Comparison of ENCODE assay signal across 8 cellular contexts in the genomic region with DNA sequence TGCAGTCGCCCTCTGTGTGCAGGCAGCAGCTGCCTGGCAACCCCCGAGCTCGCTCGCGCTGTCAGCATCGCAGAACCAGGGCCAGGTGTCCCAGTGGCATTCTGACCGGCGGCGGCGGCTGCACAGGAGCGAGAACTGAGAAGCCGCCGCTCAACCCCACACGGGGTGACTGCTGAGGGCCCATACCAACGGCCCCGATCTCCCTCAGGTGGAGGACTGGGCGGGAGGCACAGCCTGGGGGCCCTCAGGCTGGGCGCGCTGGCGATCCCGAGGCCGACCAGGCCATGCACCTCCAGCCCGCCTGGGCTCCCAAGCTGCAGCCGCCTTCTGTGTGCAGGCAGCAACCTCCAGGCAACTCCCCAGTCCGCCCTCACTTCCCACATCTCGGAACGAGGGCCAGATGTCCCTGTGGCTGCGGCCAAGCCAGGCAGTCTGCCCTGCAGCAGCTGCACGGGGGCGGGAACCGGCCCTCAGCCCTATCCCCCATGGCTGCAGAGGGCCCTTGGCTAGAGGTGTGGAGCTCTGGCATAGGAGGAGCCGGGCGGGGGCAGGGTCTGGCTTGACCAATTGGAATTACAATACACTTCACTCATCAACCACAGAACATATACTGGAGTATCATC.
DNase-seq lines count a peak whose midpoint lies in the region; ATAC-seq and TF ChIP-seq lines count a peak whose summit lies in the region.
"Not testable (repeated sequence)": the region's sequence is repeated elsewhere in the genome, so short reads cannot be mapped to it uniquely, and the experiment has no call there.

No MANE protein-coding gene starts in this region.

- ATAC-seq in GM18498 (IDR thresholded peaks at IDR 0.05; ENCODE audit: unreplicated experiment) (peak; percentile 42), GM19043 (IDR thresholded peaks at IDR 0.05; ENCODE audit: low read depth, unreplicated experiment) (peak; percentile 21), GM21529 (IDR thresholded peaks at IDR 0.05; ENCODE audit: unreplicated experiment) (peak; percentile 35), HG02763 (IDR thresholded peaks at IDR 0.05; ENCODE audit: unreplicated experiment) (peak; percentile 48), HG03159 (IDR thresholded peaks at IDR 0.05; ENCODE audit: unreplicated experiment) (peak; percentile 35)
- ATAC-seq in activated naive CD8-positive, alpha-beta T cell treated with anti-CD3 and anti-CD28 coated beads, Interleukin-2, amount 10 ng/mL, durations not matched to agents 7 days and 5 days (ENCODE audit: low read depth), result peak; percentile 46

- not testable (repeated sequence) for H3K9me3 Mint-ChIP-seq in activated naive CD8-positive, alpha-beta T cell treated with anti-CD3 and anti-CD28 coated beads, Interleukin-2, amount 10 ng/mL, durations not matched to agents 7 days and 5 days

- not testable (repeated sequence) for H3K36me3 ChIP-seq in osteoblast (ENCODE audit: insufficient read depth, low read length)

- DNase-seq in SK-N-DZ (ENCODE audit: low spot score) (peak; percentile 35), osteoblast (ENCODE audit: insufficient read length, low spot score, missing footprints) (peak; percentile 3)
- not testable (repeated sequence) for DNase-seq in activated naive CD8-positive, alpha-beta T cell treated with anti-CD3 and anti-CD28 coated beads, Interleukin-2, amount 10 ng/mL, durations not matched to agents 7 days and 5 days

- not testable (repeated sequence) for H3K4me1 Mint-ChIP-seq in activated naive CD8-positive, alpha-beta T cell treated with anti-CD3 and anti-CD28 coated beads, Interleukin-2, amount 10 ng/mL, durations not matched to agents 7 days and 5 days

- POLR2A ChIA-PET in activated naive CD8-positive, alpha-beta T cell treated with anti-CD3 and anti-CD28 coated beads, Interleukin-2, amount 10 ng/mL, durations not matched to agents 7 days and 5 days (lab: Charles Lee), result not testable (repeated sequence)

- not testable (repeated sequence) for H3K27ac ChIP-seq in osteoblast (ENCODE audit: low read depth, low read length)

- not testable (repeated sequence) for H3K27me3 ChIP-seq in osteoblast (ENCODE audit: insufficient read depth, low read length)

- not testable (repeated sequence) for H4K20me1 ChIP-seq in osteoblast (ENCODE audit: insufficient read depth, low read length)

- H3K9me3 ChIP-seq in osteoblast (ENCODE audit: low read depth, low read length), result not testable (repeated sequence)

- not testable (repeated sequence) for H3K36me3 Mint-ChIP-seq in activated naive CD8-positive, alpha-beta T cell treated with anti-CD3 and anti-CD28 coated beads, Interleukin-2, amount 10 ng/mL, durations not matched to agents 7 days and 5 days

- not testable (repeated sequence) for H3K79me2 ChIP-seq in osteoblast (ENCODE audit: insufficient read depth, low read length)

- not testable (repeated sequence) for H3K4me1 ChIP-seq in osteoblast (ENCODE audit: insufficient read depth, low read length)

- not testable (repeated sequence) for H3K4me2 ChIP-seq in osteoblast (ENCODE audit: insufficient read depth, low read length)

- not testable (repeated sequence) for H3K27ac Mint-ChIP-seq in activated naive CD8-positive, alpha-beta T cell treated with anti-CD3 and anti-CD28 coated beads, Interleukin-2, amount 10 ng/mL, durations not matched to agents 7 days and 5 days

- H2AFZ ChIP-seq in osteoblast (ENCODE audit: low read length), result not testable (repeated sequence)

- not testable (repeated sequence) for H3K27me3 Mint-ChIP-seq in activated naive CD8-positive, alpha-beta T cell treated with anti-CD3 and anti-CD28 coated beads, Interleukin-2, amount 10 ng/mL, durations not matched to agents 7 days and 5 days

- not testable (repeated sequence) for TF ChIP-seq CTCF in osteoblast (IDR thresholded peaks at IDR 0.05; ENCODE audit: extremely low read depth, low read depth, low read length)

- H3K4me3 ChIP-seq in osteoblast (ENCODE audit: insufficient read depth, low read length), result not testable (repeated sequence)

- not testable (repeated sequence) for H3K4me3 Mint-ChIP-seq in activated naive CD8-positive, alpha-beta T cell treated with anti-CD3 and anti-CD28 coated beads, Interleukin-2, amount 10 ng/mL, durations not matched to agents 7 days and 5 days
